In the genomic region with DNA sequence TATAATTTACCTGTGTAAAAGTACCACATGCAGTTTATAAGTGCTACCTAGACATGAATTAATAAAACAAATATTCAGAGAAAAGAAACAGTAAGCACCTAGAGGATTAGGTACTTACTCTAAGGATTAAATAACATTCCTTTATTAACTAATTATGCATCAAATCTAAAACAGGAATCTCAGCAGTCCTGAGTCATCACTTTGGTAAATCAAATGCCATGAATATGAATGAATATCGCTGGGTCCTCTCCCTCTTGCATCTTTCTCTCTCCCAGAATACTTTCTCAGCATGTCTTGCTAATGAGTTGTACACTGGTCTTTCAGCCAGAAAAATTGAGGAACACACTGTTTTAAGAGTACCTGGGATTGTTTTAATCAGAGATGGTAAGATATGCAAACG, we compare ENCODE assay signal across 19 cellular contexts.
"Had no signal": no experiment of that assay in that cellular context is flagged by ENCODE, and none has a peak within 500 bp of the region (broad histone marks: within the 10 kb centered on the region; RNA-seq: fewer than 3 reads in every experiment).

No MANE protein-coding gene starts in this region.

- FAIRE-seq: islet of Langerhans, pancreas, urothelium cell line had no signal

- H3K9me3 ChIP-seq: colonic mucosa, gastrocnemius medialis, heart right ventricle, left lung, lower lobe of right lung, pancreas, suprapubic skin, thyroid gland had no signal

- H3K4me2 ChIP-seq: smooth muscle cell had no signal

- H3K36me3 ChIP-seq: colonic mucosa, gastrocnemius medialis, heart right ventricle, left lung, lower lobe of right lung, pancreas, suprapubic skin, thyroid gland had no signal

- H3K4me1 ChIP-seq: colonic mucosa, gastrocnemius medialis, heart right ventricle, left lung, lower lobe of right lung, thyroid gland had no signal

- DNase-seq: colonic mucosa; erythroblast; gastrocnemius medialis; heart right ventricle; hypothalamus; lower lobe of right lung; midbrain; occipital lobe; right cardiac atrium; stimulated activated CD4-positive, alpha-beta T cell treated with anti-CD3 and anti-CD28 coated beads, Interleukin-2, amount 100 ng/mL, for 48 hours; stimulated activated naive CD4-positive, alpha-beta T cell treated with Interleukin-2 at 50 U/mL for 16 hours; thyroid gland had no signal

- H3K27me3 ChIP-seq: colonic mucosa, gastrocnemius medialis, left lung, pancreas, thyroid gland had no signal

- ATAC-seq: gastrocnemius medialis; heart right ventricle; natural killer cell treated with Interleukin-12 subunit alpha and Interleukin-12 subunit beta and Interleukin-15 and Interleukin-18, amount 100 ng/mL, for 72 hours; right cardiac atrium had no signal

- H3K4me3 ChIP-seq: colonic mucosa, gastrocnemius medialis, heart right ventricle, left lung, lower lobe of right lung, pancreas, smooth muscle cell, suprapubic skin, thyroid gland had no signal

- H3K27ac ChIP-seq: colonic mucosa, gastrocnemius medialis, heart right ventricle, left lung, lower lobe of right lung, pancreas, suprapubic skin, thyroid gland had no signal
